Comparison of ENCODE assay signal across 17 cellular contexts in the genomic region with DNA sequence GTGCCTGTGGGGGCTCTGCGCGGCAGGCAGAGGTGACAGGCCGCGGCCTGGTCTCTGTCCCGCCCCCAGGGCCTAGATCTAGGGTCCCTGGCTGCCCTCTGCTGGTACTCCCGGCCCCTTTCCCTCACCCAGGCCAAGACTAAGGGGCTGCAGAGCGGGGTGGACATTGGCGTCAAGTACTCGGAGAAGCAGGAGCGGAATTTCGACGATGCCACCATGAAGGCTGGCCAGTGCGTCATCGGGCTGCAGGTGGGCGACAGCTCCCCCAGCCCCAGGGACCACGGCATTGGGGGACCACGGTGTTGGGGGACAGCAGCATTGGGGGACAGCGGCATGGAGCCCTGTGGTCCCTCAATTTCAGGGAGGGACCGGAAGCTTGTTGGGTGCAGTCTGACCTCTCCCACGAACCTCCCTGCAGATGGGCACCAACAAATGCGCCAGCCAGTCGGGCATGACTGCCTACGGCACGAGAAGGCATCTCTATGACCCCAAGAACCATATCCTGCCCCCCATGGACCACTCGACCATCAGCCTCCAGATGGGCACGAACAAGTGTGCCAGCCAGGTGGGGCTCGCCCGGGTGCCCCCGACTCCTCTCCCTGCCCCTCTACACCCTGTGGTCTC. TPM values are rescaled to one million over a fixed set of nuclear protein-coding genes. Genes with fewer than 3 reads are reported as not detected.
DNase-seq lines count a peak whose midpoint lies in the region; ATAC-seq, FAIRE-seq and TF ChIP-seq lines count a peak whose summit lies in the region.
"Had no signal": no experiment of that assay in that cellular context is flagged by ENCODE, and none has a peak within 500 bp of the region (broad histone marks: within the 10 kb centered on the region; RNA-seq: fewer than 3 reads in every experiment).

No MANE protein-coding gene starts in this region.

- intact Hi-C loops in CD14-positive monocyte (cut with micrococcal nuclease): loop anchor here in 1 of 2 donors (5.0 kb wide), 1 partner anchor 36 kb away; no protein-coding TSS in a partner anchor
- intact Hi-C loops in kidney (cut with DNase I): no loop called here
- intact Hi-C loops in tibial artery (cut with DNase I; ENCODE audit: low total_unique reads): no loop called here

- no peak for TF ChIP-seq CTCF in CD14-positive monocyte (IDR thresholded peaks at IDR 0.05)
- peak; percentile 13 for TF ChIP-seq CTCF in GM06990 (IDR thresholded peaks at IDR 0.05; ENCODE audit: insufficient read depth, low read length, poor library complexity, severe bottlenecking)
- no peak for TF ChIP-seq CTCF in kidney (IDR thresholded peaks at IDR 0.05; ENCODE audit: borderline replicate concordance, extremely low read depth, insufficient read depth)
- TF ChIP-seq CTCF in tibial artery (IDR thresholded peaks at IDR 0.05): no peak

- peaks cover 0 to 6% (median 0%) of the 10 kb centered on the region in 7 donors for H3K9me3 Mint-ChIP-seq in CD14-positive monocyte
- H3K9me3 Mint-ChIP-seq: activated CD4-positive, alpha-beta T cell treated with anti-CD3 and anti-CD28 coated beads, Interleukin-2, amount 10 ng/mL, durations not matched to agents 24 days and 14 days had no signal

- H3K27me3 ChIP-seq in GM06990 (replicated peaks; ENCODE audit: control insufficient read depth, insufficient read depth, low read length) (no peaks in the 10 kb centered on the region), tibial artery (no peaks in the 10 kb centered on the region)
- H3K27me3 ChIP-seq: esophagus muscularis mucosa, ovary had no signal

- no peak overlapping the region for H3K4me3 ChIP-seq in GM06990 (replicated peaks; ENCODE audit: low read depth, low read length)
- no peak overlapping the region for H3K4me3 ChIP-seq in kidney (ENCODE audit: low read length in 2 of 2)
- H3K4me3 ChIP-seq in tibial artery: no peak overlapping the region
- H3K4me3 ChIP-seq: esophagus muscularis mucosa, ovary, thoracic aorta had no signal

- H3K9ac ChIP-seq in kidney (ENCODE audit: low read length in 2 of 2): no peak overlapping the region

- H3K27ac Mint-ChIP-seq in CD14-positive monocyte (peak overlapping the region in 1 of 7 donors; percentile 65), T-helper 17 cell (peak overlapping the region; percentile 69)

- peaks cover 20% of the 10 kb centered on the region for H3K36me3 ChIP-seq in GM06990 (ENCODE audit: control insufficient read depth, insufficient read depth, low read length)
- H3K36me3 ChIP-seq in kidney (ENCODE audit: control insufficient read depth in 1 of 2, insufficient read depth in 2 of 2, low read length in 2 of 2): peaks cover 3 to 8% of the 10 kb centered on the region in 2 donors
- peaks cover 46 to 57% (median 46%) of the 10 kb centered on the region in 3 donors for H3K36me3 ChIP-seq in tibial artery
- H3K36me3 ChIP-seq: ovary had no signal

- H3K9me3 ChIP-seq in T-helper 17 cell (ENCODE audit: control insufficient read depth, low read length, poor library complexity, severe bottlenecking) (no peaks in the 10 kb centered on the region), kidney (ENCODE audit: control insufficient read depth in 1 of 2, low read length in 2 of 2) (no peaks in the 10 kb centered on the region), tibial artery (no peaks in the 10 kb centered on the region)
- H3K9me3 ChIP-seq: esophagus muscularis mucosa, ovary, thoracic aorta had no signal

- H3K4me1 Mint-ChIP-seq in CD14-positive monocyte (peaks cover 52% of the 10 kb centered on the region), T-helper 17 cell (peaks cover 35% of the 10 kb centered on the region)

- no peak for FAIRE-seq in kidney (lab: Jason Lieb, UNC)

- DNase-seq in CD14-positive monocyte (ENCODE audit: low spot score) (peak; percentile 37), GM06990 (ENCODE audit: extremely low read depth, insufficient read length) (no peak), T-helper 17 cell (no peak), kidney (peak; percentile 80), tibial artery (no peak), epidermal melanocyte (ENCODE audit: insufficient read length, low spot score) (no peak)
- no peak for DNase-seq in effector CD8-positive, alpha-beta T cell (lab: John Stamatoyannopoulos, UW)
- DNase-seq: activated CD4-positive, alpha-beta T cell treated with anti-CD3 and anti-CD28 coated beads, Interleukin-2, amount 10 ng/mL, durations not matched to agents 24 days and 14 days; hippocampal formation; left ventricle myocardium superior; NCI-H2171; OCI-M1; ovary had no signal

- H3K4me3 Mint-ChIP-seq in CD14-positive monocyte: no peak overlapping the region
- peak overlapping the region; percentile 33 for H3K4me3 Mint-ChIP-seq in T-helper 17 cell

- peaks cover 9 to 16% of the 10 kb centered on the region in 2 donors for H3K4me1 ChIP-seq in kidney (ENCODE audit: control insufficient read depth in 1 of 2, insufficient read depth in 1 of 2, low read depth in 1 of 2, low read length in 2 of 2)
- peaks cover 0 to 35% (median 23%) of the 10 kb centered on the region in 4 donors for H3K4me1 ChIP-seq in tibial artery

- ATAC-seq in T-helper 17 cell (no peak), HG02973 (IDR thresholded peaks at IDR 0.05; ENCODE audit: unreplicated experiment) (no peak)
- ATAC-seq: left ventricle myocardium superior had no signal

- H3K36me3 Mint-ChIP-seq in CD14-positive monocyte (peaks cover 34 to 46% of the 10 kb centered on the region in 2 donors), T-helper 17 cell (ENCODE audit: low read depth) (peaks cover 7% of the 10 kb centered on the region)

- H3K27me3 Mint-ChIP-seq in CD14-positive monocyte (ENCODE audit: low read depth in 3 of 3): peaks cover 0 to 2% (median 0%) of the 10 kb centered on the region in 3 donors
- no peaks in the 10 kb centered on the region for H3K27me3 Mint-ChIP-seq in T-helper 17 cell
- H3K27me3 Mint-ChIP-seq: activated CD4-positive, alpha-beta T cell treated with anti-CD3 and anti-CD28 coated beads, Interleukin-2, amount 10 ng/mL, durations not matched to agents 24 days and 14 days had no signal

- H3K27ac ChIP-seq in kidney (ENCODE audit: low read depth in 2 of 2, low read length in 2 of 2) (no peak overlapping the region), tibial artery (no peak overlapping the region)
- H3K27ac ChIP-seq: esophagus muscularis mucosa, ovary, thoracic aorta had no signal

RNA-seq across cellular contexts. Expression of a gene that starts 3.8 kb away (rescaled TPM):
- 1 to 10 TPM; 1.7 to 7.8 TPM for polyA plus RNA-seq in CD14-positive monocyte
- 100 to 1,000 TPM; 107 to 112 TPM for total RNA-seq in T-helper 17 cell
- 20.4 TPM for total RNA-seq in kidney
- 11.7 TPM for polyA plus RNA-seq in kidney (ENCODE audit: insufficient read depth, low read depth, low replicate concordance)

RNA-seq across cellular contexts. Expression of a gene that starts 9.7 kb away (rescaled TPM):
- polyA plus RNA-seq in CD14-positive monocyte: 100 to 1,000 TPM in 1 of 2 donors, 10 to 100 TPM in 1; 69.9 to 144 TPM
- 100 to 1,000 TPM; 263 to 301 TPM for total RNA-seq in T-helper 17 cell
- total RNA-seq in kidney: 131 TPM
- polyA plus RNA-seq in kidney (ENCODE audit: insufficient read depth, low read depth, low replicate concordance): 64.1 TPM

RNA-seq across cellular contexts. Expression of a gene that starts 14.8 kb away (rescaled TPM):
- polyA plus RNA-seq in CD14-positive monocyte (not detected), kidney (ENCODE audit: insufficient read depth, low read depth, low replicate concordance) (not detected)
- total RNA-seq in T-helper 17 cell (not detected), kidney (not detected)
- total RNA-seq: activated CD4-positive, alpha-beta T cell treated with anti-CD3 and anti-CD28 coated beads, Interleukin-2, amount 10 ng/mL, durations not matched to agents 24 days and 14 days; cardiac septum; esophagus muscularis mucosa; left ventricle myocardium superior; ovary; thoracic aorta had no signal
- polyA plus RNA-seq: ovary had no signal

RNA-seq across cellular contexts. Expression of a gene that starts 15.2 kb away (rescaled TPM):
- polyA plus RNA-seq in CD14-positive monocyte (10 to 100 TPM; 37.4 to 45.0 TPM), kidney (ENCODE audit: insufficient read depth, low read depth, low replicate concordance) (129 TPM)
- total RNA-seq in T-helper 17 cell (100 to 1,000 TPM; 270 to 318 TPM), kidney (180 TPM)

RNA-seq across cellular contexts. Expression of a gene that starts 30.9 kb away (rescaled TPM):
- 100 to 1,000 TPM; 108 to 137 TPM for polyA plus RNA-seq in CD14-positive monocyte
- 100 to 1,000 TPM; 603 to 646 TPM for total RNA-seq in T-helper 17 cell
- total RNA-seq in kidney: 50.0 TPM
- polyA plus RNA-seq in kidney (ENCODE audit: insufficient read depth, low read depth, low replicate concordance): 11.8 TPM

Comparison
In these comparisons a context has a peak if more than half of its experiments do, and no peak if none do; other contexts are left out.
1. DNase-seq: peak in CD14-positive monocyte (single experiment) and kidney (single experiment); none in GM06990 (single experiment), T-helper 17 cell (0 of 3), tibial artery (0 of 2), epidermal melanocyte (single experiment) and effector CD8-positive, alpha-beta T cell (single experiment).